9 cellular contexts compared by ENCODE assay signal in genomic region chr2:172736419-172737174, GRCh38. TPM values are rescaled to one million over a fixed set of nuclear protein-coding genes. Genes with fewer than 3 reads are reported as not detected.
DNase-seq lines count a peak whose midpoint lies in the region; ATAC-seq, FAIRE-seq and TF ChIP-seq lines count a peak whose summit lies in the region.
"Had no signal": no experiment of that assay in that cellular context is flagged by ENCODE, and none has a peak within 500 bp of the region (broad histone marks: within the 10 kb centered on the region; RNA-seq: fewer than 3 reads in every experiment).

No MANE protein-coding gene starts in this region.

- DNase-seq in right atrium auricular region (ENCODE audit: low spot score) = no peak
- DNase-seq in cardiac septum (ENCODE audit: low spot score) = no peak
- DNase-seq in astrocyte (ENCODE audit: low read depth) = no peak
- no peak for DNase-seq in right lobe of liver
- no peak for DNase-seq in upper lobe of right lung
- no peak for DNase-seq in NOMO-1 treated with dmso at 0.1 percent for 144 hours (lab: John Stamatoyannopoulos, UW; ENCODE audit: unreplicated experiment)
- DNase-seq: T-helper 1 cell had no signal

- H3K9me3 Mint-ChIP-seq in astrocyte (ENCODE audit: unreplicated experiment) = no peaks in the 10 kb centered on the region

- H2AFZ ChIP-seq in astrocyte (ENCODE audit: low read depth, low read length) = peak overlapping the region; percentile 39

- H4K20me1 ChIP-seq in astrocyte (ENCODE audit: insufficient read depth, low read length) = no peaks in the 10 kb centered on the region

- H3K4me1 ChIP-seq in right atrium auricular region (no peaks in the 10 kb centered on the region), astrocyte (ENCODE audit: insufficient read depth, low read length) (peaks cover 3% of the 10 kb centered on the region), right lobe of liver (no peaks in the 10 kb centered on the region), upper lobe of right lung (peaks cover 4% of the 10 kb centered on the region)

- intact Hi-C loops in cardiac septum (cut with DNase I) (no loop called here), right lobe of liver (cut with DNase I) (no loop called here), upper lobe of right lung (cut with DNase I) (no loop called here)

- H3K27ac ChIP-seq in right atrium auricular region = no peak overlapping the region
- H3K27ac ChIP-seq in astrocyte (ENCODE audit: low read depth, low read length) = no peak overlapping the region
- no peak overlapping the region for H3K27ac ChIP-seq in right lobe of liver
- H3K27ac ChIP-seq in upper lobe of right lung = no peak overlapping the region

- H3K27me3 ChIP-seq in right atrium auricular region = no peaks in the 10 kb centered on the region
- H3K27me3 ChIP-seq in astrocyte (ENCODE audit: insufficient read depth, low read length) = peaks cover 22% of the 10 kb centered on the region
- H3K27me3 ChIP-seq in right lobe of liver = no peaks in the 10 kb centered on the region
- peaks cover 39% of the 10 kb centered on the region for H3K27me3 ChIP-seq in upper lobe of right lung

- no peak for TF ChIP-seq POLR2A in right lobe of liver (IDR thresholded peaks at IDR 0.05)

- H3K36me3 ChIP-seq in right atrium auricular region (no peaks in the 10 kb centered on the region), astrocyte (ENCODE audit: insufficient read depth, low read length) (no peaks in the 10 kb centered on the region), right lobe of liver (no peaks in the 10 kb centered on the region), upper lobe of right lung (no peaks in the 10 kb centered on the region)

- peaks cover 40% of the 10 kb centered on the region for H3K27me3 Mint-ChIP-seq in astrocyte (ENCODE audit: low read depth, unreplicated experiment)

- H3K79me2 ChIP-seq in astrocyte (ENCODE audit: insufficient read depth, low read length) = no peaks in the 10 kb centered on the region

- H3K9me3 ChIP-seq in right atrium auricular region = no peaks in the 10 kb centered on the region
- H3K9me3 ChIP-seq in astrocyte (ENCODE audit: insufficient read depth, low read depth, low read length) = no peaks in the 10 kb centered on the region
- H3K9me3 ChIP-seq in right lobe of liver = no peaks in the 10 kb centered on the region
- H3K9me3 ChIP-seq in upper lobe of right lung = no peaks in the 10 kb centered on the region

- no peak for FAIRE-seq in astrocyte (lab: Jason Lieb, UNC)

- peak overlapping the region; percentile 86 for H3K4me3 Mint-ChIP-seq in astrocyte (ENCODE audit: unreplicated experiment)

- TF ChIP-seq CTCF in right atrium auricular region (IDR thresholded peaks at IDR 0.05) = no peak
- TF ChIP-seq CTCF in astrocyte (IDR thresholded peaks at IDR 0.05; ENCODE audit: insufficient read depth, low read depth, low read length) = no peak
- TF ChIP-seq CTCF in right lobe of liver (IDR thresholded peaks at IDR 0.05) = no peak
- TF ChIP-seq CTCF in upper lobe of right lung (IDR thresholded peaks at IDR 0.05) = no peak

- H3K9ac ChIP-seq in astrocyte (ENCODE audit: low read length) = no peak overlapping the region

- H3K36me3 Mint-ChIP-seq in astrocyte (ENCODE audit: low read depth, unreplicated experiment) = no peaks in the 10 kb centered on the region

- peak; percentile 29 to 50 (median 34) for ATAC-seq in right lobe of liver
- ATAC-seq in upper lobe of right lung = no peak
- ATAC-seq in HG03442 (IDR thresholded peaks at IDR 0.05; ENCODE audit: unreplicated experiment) = no peak
- no peak for ATAC-seq in GM18520 (IDR thresholded peaks at IDR 0.05; ENCODE audit: unreplicated experiment)

- 15% methylated on average over 17 of the region's 17 CpGs for WGBS in right lobe of liver (ENCODE audit: insufficient coverage, low coverage, low lambda C conversion rate, missing lambda C conversion rate)

- H3K4me1 Mint-ChIP-seq in astrocyte (ENCODE audit: low read depth, unreplicated experiment) = peaks cover 2% of the 10 kb centered on the region

- H3K4me3 ChIP-seq in right atrium auricular region = peak overlapping the region; percentile 61 to 63
- H3K4me3 ChIP-seq in astrocyte (ENCODE audit: insufficient read depth, low read depth, low read length) = peak overlapping the region; percentile 45
- peak overlapping the region; percentile 64 to 67 (median 66) for H3K4me3 ChIP-seq in right lobe of liver
- peak overlapping the region; percentile 33 for H3K4me3 ChIP-seq in upper lobe of right lung

- peak overlapping the region; percentile 87 for H3K4me2 ChIP-seq in astrocyte (ENCODE audit: low read length)

- no peak overlapping the region for H3K27ac Mint-ChIP-seq in astrocyte (ENCODE audit: unreplicated experiment)

RNA-seq across cellular contexts. Expression of gene RAPGEF4, which starts 1.0 kb away (rescaled TPM):
- total RNA-seq in right atrium auricular region (10 to 100 TPM in 1 of 2 donors, 1 to 10 TPM in 1; 6.2 to 14.1 TPM), cardiac septum (12.6 TPM), astrocyte (0.62 and 1.1 TPM in 2 replicates), right lobe of liver (10 to 100 TPM in 4 of 6 experiments, 1 to 10 TPM in 2; 9.5 to 18.4 (median 14.7) TPM), upper lobe of right lung (21.8 TPM)

Comparison
In these comparisons a context has a peak if more than half of its experiments do, and no peak if none do; other contexts are left out.
1. ATAC-seq: peak in right lobe of liver (4 of 4); none in upper lobe of right lung (single experiment), HG03442 (single experiment) and GM18520 (single experiment).
2. Peak in every context shown above with its lines, with median percentiles within 50 percentile points of each other: H3K4me3 ChIP-seq.